Comparison of ENCODE assay signal across 13 cellular contexts in genomic region chr11:74468521-74469280, GRCh38. TPM values are rescaled to one million over a fixed set of nuclear protein-coding genes. Genes with fewer than 3 reads are reported as not detected.
DNase-seq lines count a peak whose midpoint lies in the region; ATAC-seq and TF ChIP-seq lines count a peak whose summit lies in the region.
"Had no signal": no experiment of that assay in that cellular context is flagged by ENCODE, and none has a peak within 500 bp of the region (broad histone marks: within the 10 kb centered on the region; RNA-seq: fewer than 3 reads in every experiment).

No MANE protein-coding gene starts in this region.

- H2BK120ac ChIP-seq in mesenchymal stem cell (ENCODE audit: low read depth, low read length), result no peak overlapping the region

- no peak for TF ChIP-seq CTCF in type B pancreatic cell (conservative IDR thresholded peaks at IDR 0.05)

- no peak overlapping the region for H2BK5ac ChIP-seq in mesenchymal stem cell (ENCODE audit: low read depth, low read length, poor library complexity, severe bottlenecking)

- H4K8ac ChIP-seq in mesenchymal stem cell (ENCODE audit: low read length), result no peak overlapping the region

- peak overlapping the region; percentile 98 for H3K27ac ChIP-seq in mesenchymal stem cell (ENCODE audit: low read length, poor library complexity, severe bottlenecking)
- H3K27ac ChIP-seq: C4-2B had no signal

- H3K36me3 ChIP-seq in mesenchymal stem cell (ENCODE audit: control insufficient read depth in 1 of 2, insufficient read depth in 2 of 2, low read depth in 1 of 2, low read length in 2 of 2), result peaks cover 0 to under 1% of the 10 kb centered on the region in 2 experiments

- H3K4me2 ChIP-seq in mesenchymal stem cell (ENCODE audit: low read length, poor library complexity, severe bottlenecking), result no peak overlapping the region

- no peak overlapping the region for H2BK15ac ChIP-seq in mesenchymal stem cell (ENCODE audit: low read depth, poor library complexity, severe bottlenecking)

- H3K14ac ChIP-seq in mesenchymal stem cell (ENCODE audit: low read length in 2 of 2), result no peak overlapping the region

- H3K4ac ChIP-seq in mesenchymal stem cell (ENCODE audit: low read depth in 1 of 2, low read length in 2 of 2), result no peak overlapping the region

- H2BK12ac ChIP-seq in mesenchymal stem cell (ENCODE audit: low read length in 2 of 2), result no peak overlapping the region

- H3K27me3 ChIP-seq in mesenchymal stem cell (ENCODE audit: control insufficient read depth in 1 of 2, insufficient read depth in 1 of 2, low read length in 2 of 2), result peaks cover 0 to 77% of the 10 kb centered on the region in 2 experiments

- H3K4me3 ChIP-seq in mesenchymal stem cell (ENCODE audit: insufficient read depth in 1 of 2, low read depth in 1 of 2, low read length in 2 of 2), result no peak overlapping the region

- peaks cover 63% of the 10 kb centered on the region for H3K27me3 Mint-ChIP-seq in T-helper 17 cell
- H3K27me3 Mint-ChIP-seq in type B pancreatic cell, result peaks cover 44% of the 10 kb centered on the region
- peaks cover 42 to 52% of the 10 kb centered on the region in 2 donors for H3K27me3 Mint-ChIP-seq in stimulated activated naive B cell treated with anti-CD40 and anti-IgM and Interleukin-4, amounts not matched to agents 10 μg/mL and 1 μg/mL and 100 μg/mL, for 72 hours

- ATAC-seq in T-helper 17 cell (no peak), GM21515 (IDR thresholded peaks at IDR 0.05; ENCODE audit: unreplicated experiment) (no peak)
- no peak for ATAC-seq in stimulated activated naive B cell treated with anti-CD40 and anti-IgM and Interleukin-4, amounts not matched to agents 10 μg/mL and 1 μg/mL and 100 μg/mL, for 72 hours (replicated peaks)

- no peaks in the 10 kb centered on the region for H3K9me3 Mint-ChIP-seq in type B pancreatic cell
- no peaks in the 10 kb centered on the region for H3K9me3 Mint-ChIP-seq in stimulated activated naive B cell treated with anti-CD40 and anti-IgM and Interleukin-4, amounts not matched to agents 10 μg/mL and 1 μg/mL and 100 μg/mL, for 72 hours
- H3K9me3 Mint-ChIP-seq: H9 had no signal

- H3K18ac ChIP-seq in mesenchymal stem cell (ENCODE audit: low read depth in 1 of 2, low read length in 2 of 2), result no peak overlapping the region

- DNase-seq in CD1c-positive myeloid dendritic cell (ENCODE audit: extremely low spot score) (peak; percentile 76), T-helper 17 cell (no peak), mesenchymal stem cell (no peak), type B pancreatic cell (ENCODE audit: extremely low spot score, unreplicated experiment) (no peak), GDM1 (lab: John Stamatoyannopoulos, UW) (no peak)
- DNase-seq in stimulated activated naive B cell treated with anti-CD40 and anti-IgM and Interleukin-4, amounts not matched to agents 10 μg/mL and 1 μg/mL and 100 μg/mL, for 72 hours, result no peak
- DNase-seq: COR-L47, H9, NCI-H187 treated with DMSO at 0.1 percent for 48 hours, OCI-M1, SIG-M5 had no signal

- H3K9ac ChIP-seq in mesenchymal stem cell (ENCODE audit: low read length), result no peak overlapping the region

- H3K4me3 Mint-ChIP-seq in T-helper 17 cell, result peak overlapping the region; percentile 41
- H3K4me3 Mint-ChIP-seq in type B pancreatic cell, result peak overlapping the region; percentile 82
- no peak overlapping the region for H3K4me3 Mint-ChIP-seq in stimulated activated naive B cell treated with anti-CD40 and anti-IgM and Interleukin-4, amounts not matched to agents 10 μg/mL and 1 μg/mL and 100 μg/mL, for 72 hours

- no peak overlapping the region for H3K23ac ChIP-seq in mesenchymal stem cell (ENCODE audit: low read length in 2 of 2)

- H3K4me1 ChIP-seq in mesenchymal stem cell (ENCODE audit: control insufficient read depth, insufficient read depth, low read depth, low read length), result peaks cover 22% of the 10 kb centered on the region

- peaks cover under 1% of the 10 kb centered on the region for H3K79me1 ChIP-seq in mesenchymal stem cell (replicated peaks; ENCODE audit: low read length, poor library complexity, severe bottlenecking)

- H3K36me3 Mint-ChIP-seq in T-helper 17 cell (ENCODE audit: low read depth) (peaks cover 4% of the 10 kb centered on the region), type B pancreatic cell (no peaks in the 10 kb centered on the region)
- peaks cover 0 to 2% of the 10 kb centered on the region in 2 donors for H3K36me3 Mint-ChIP-seq in stimulated activated naive B cell treated with anti-CD40 and anti-IgM and Interleukin-4, amounts not matched to agents 10 μg/mL and 1 μg/mL and 100 μg/mL, for 72 hours

- no peak overlapping the region for H2AK5ac ChIP-seq in mesenchymal stem cell (ENCODE audit: low read length, severe bottlenecking)

- H3K4me1 Mint-ChIP-seq in T-helper 17 cell, result peaks cover 18% of the 10 kb centered on the region
- peaks cover 17% of the 10 kb centered on the region for H3K4me1 Mint-ChIP-seq in type B pancreatic cell (ENCODE audit: unreplicated experiment)
- H3K4me1 Mint-ChIP-seq in stimulated activated naive B cell treated with anti-CD40 and anti-IgM and Interleukin-4, amounts not matched to agents 10 μg/mL and 1 μg/mL and 100 μg/mL, for 72 hours, result peaks cover 7 to 8% of the 10 kb centered on the region in 2 donors

- H3K27ac Mint-ChIP-seq in T-helper 17 cell (no peak overlapping the region), type B pancreatic cell (no peak overlapping the region)
- no peak overlapping the region for H3K27ac Mint-ChIP-seq in stimulated activated naive B cell treated with anti-CD40 and anti-IgM and Interleukin-4, amounts not matched to agents 10 μg/mL and 1 μg/mL and 100 μg/mL, for 72 hours

- no peak overlapping the region for H4K91ac ChIP-seq in mesenchymal stem cell (ENCODE audit: low read length)

- H2AFZ ChIP-seq in mesenchymal stem cell (ENCODE audit: low read depth, low read length), result no peak overlapping the region

- 100% methylated on average over 2 of the region's 2 CpGs for WGBS in mesenchymal stem cell

- H3K9me3 ChIP-seq in T-helper 17 cell (ENCODE audit: control insufficient read depth, low read length, poor library complexity, severe bottlenecking) (no peaks in the 10 kb centered on the region), mesenchymal stem cell (ENCODE audit: control insufficient read depth, low read length) (no peaks in the 10 kb centered on the region)

RNA-seq across cellular contexts. Expression of gene KCNE3, which starts 1.4 kb away (rescaled TPM):
- 1 to 10 TPM in 1 of 2 donors, under 1 TPM in 1; 0.40 to 1.6 TPM for total RNA-seq in T-helper 17 cell
- polyA plus RNA-seq in mesenchymal stem cell (2013, experiment 1 of 2), result 0.50 TPM
- polyA plus RNA-seq in mesenchymal stem cell (2013, experiment 2 of 2), result 0.51 TPM
- total RNA-seq in type B pancreatic cell (ENCODE audit: low replicate concordance), result 7.3 and 12.5 TPM in 2 replicates

RNA-seq across cellular contexts. Expression of gene LIPT2, which starts 24.8 kb away (rescaled TPM):
- total RNA-seq in T-helper 17 cell, result 1 to 10 TPM; 5.8 to 6.8 TPM
- polyA plus RNA-seq in mesenchymal stem cell (2013, experiment 1 of 2), result 1.1 TPM
- 1.1 TPM for polyA plus RNA-seq in mesenchymal stem cell (2013, experiment 2 of 2)
- 5.5 and 5.6 TPM in 2 replicates for total RNA-seq in type B pancreatic cell (ENCODE audit: low replicate concordance)

Comparison
In these comparisons a context has a peak if more than half of its experiments do, and no peak if none do; other contexts are left out.
1. H3K4me3 Mint-ChIP-seq: peak in T-helper 17 cell (single experiment) and type B pancreatic cell (single experiment); none in stimulated activated naive B cell treated with anti-CD40 and anti-IgM and Interleukin-4, amounts not matched to agents 10 μg/mL and 1 μg/mL and 100 μg/mL, for 72 hours (0 of 2).